In the genomic region with DNA sequence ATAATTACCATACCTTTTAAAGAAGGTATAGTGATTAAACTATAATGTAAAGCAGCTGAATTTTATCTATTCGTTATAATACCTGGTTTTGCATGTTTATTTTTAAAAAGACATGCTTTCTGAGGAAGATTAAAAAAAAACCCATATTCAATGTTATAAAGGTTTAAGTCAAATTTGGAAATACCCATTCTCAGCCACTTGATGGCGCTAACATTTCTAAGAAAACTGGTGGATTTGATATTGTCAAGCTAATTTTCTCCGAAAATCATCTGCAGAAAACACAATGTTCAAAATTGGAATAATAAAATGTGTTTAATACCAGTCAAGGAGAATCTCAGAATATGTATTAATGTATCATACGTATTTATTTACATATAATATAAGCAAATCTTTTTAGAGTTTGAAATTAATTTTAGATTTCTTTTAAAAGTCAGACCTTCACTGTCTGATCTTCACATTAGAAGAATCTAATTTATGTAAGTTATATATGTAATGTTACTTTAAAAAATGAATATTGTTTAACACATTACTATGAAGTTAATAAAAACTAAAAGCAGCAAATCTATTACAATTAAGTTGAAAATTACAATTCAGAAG, we compare ENCODE assay signal across 8 cellular contexts. TPM values are rescaled to one million over a fixed set of nuclear protein-coding genes. Genes with fewer than 3 reads are reported as not detected.
A peak's percentile ranks its signal among the peaks of the same experiment; 100 is the strongest.
DNase-seq lines count a peak whose midpoint lies in the region; ATAC-seq, FAIRE-seq and TF ChIP-seq lines count a peak whose summit lies in the region.

No MANE protein-coding gene starts in this region.

- TF ChIP-seq RAD21 in GM12878 (IDR thresholded peaks at IDR 0.05; ENCODE audit: insufficient read depth, low read depth, low read length), result peak; percentile 58

- H3K9ac ChIP-seq in GM12878 (ENCODE audit: control insufficient read depth, insufficient read depth, low read length), result no peak overlapping the region

- H3K4me3 ChIP-seq in GM12878, result no peak overlapping the region

- H3K4me2 ChIP-seq in GM12878 (ENCODE audit: control insufficient read depth, insufficient read depth), result no peak overlapping the region

- no peaks in the 10 kb centered on the region for H4K20me1 ChIP-seq in GM12878 (ENCODE audit: control insufficient read depth, insufficient read depth)

- RAD21 ChIA-PET in GM12878 (lab: Charles Lee; ENCODE audit: unreplicated experiment), result interaction anchor here (1.2 to 3.3 kb wide), 5 partner anchors 13 to 771 kb away, joined by 3 to 21 read pairs (median 4); no protein-coding TSS in a partner anchor

- POLR2A ChIA-PET in GM12878 (lab: Charles Lee), result no interaction called here

- H3K36me3 ChIP-seq in GM12878 (ENCODE audit: control insufficient read depth in 2 of 2, insufficient read depth in 2 of 2, low read length in 1 of 2), result peaks cover 0 to 7% of the 10 kb centered on the region in 2 experiments; a peak in 2 of 4 replicates

- no peaks in the 10 kb centered on the region for H3K9me3 ChIP-seq in GM12878 (replicated peaks; ENCODE audit: control insufficient read depth, insufficient read depth, low read length)

- TF ChIP-seq CTCF in 22Rv1 (IDR thresholded peaks at IDR 0.05) (peak; percentile 82), GM10266 (IDR thresholded peaks at IDR 0.05; ENCODE audit: control insufficient read depth, insufficient read depth, low read depth, missing control alignments) (peak; percentile 45), GM12878 (IDR thresholded peaks at IDR 0.05 in 2 of 3, conservative IDR thresholded peaks at IDR 0.05 in 1 of 3; ENCODE audit: control insufficient read depth in 2 of 3, extremely low read depth in 1 of 3, insufficient read depth in 1 of 3, low read depth in 3 of 3, low read length in 3 of 3) (peak; percentile 47 to 60 (median 52); a peak in 4 of 6 replicates), Calu3 (IDR thresholded peaks at IDR 0.05; ENCODE audit: unreplicated experiment) (no peak)

- in situ Hi-C loops in GM12878 (cut with MboI), result no loop called here

- ATAC-seq in GM12878, result no peak
- ATAC-seq in GM19395 (IDR thresholded peaks at IDR 0.05; ENCODE audit: unreplicated experiment), result no peak

- H3K27ac ChIP-seq in 22Rv1, result no peak overlapping the region
- no peak overlapping the region for H3K27ac ChIP-seq in GM12878 (ENCODE audit: control insufficient read depth, insufficient read depth)

- no peak overlapping the region for H2AFZ ChIP-seq in GM12878 (ENCODE audit: control insufficient read depth, low read depth, low read length)

- no peaks in the 10 kb centered on the region for H3K4me1 Mint-ChIP-seq in Calu3 (ENCODE audit: low read depth, unreplicated experiment)

- H3K9me3 Mint-ChIP-seq in Calu3 (ENCODE audit: low read depth, unreplicated experiment), result no peaks in the 10 kb centered on the region

- intact Hi-C loops in GM12878 (cut with micrococcal nuclease; ENCODE audit: unreplicated experiment), result loop anchor here (2.0 to 5.0 kb wide), 2 partner anchors 123 to 772 kb away; no protein-coding TSS in a partner anchor
- intact Hi-C loops in Calu3 (cut with micrococcal nuclease; ENCODE audit: unreplicated experiment), result loop anchor here (2.0 kb wide), 1 partner anchor 772 kb away; no protein-coding TSS in a partner anchor

- no peaks in the 10 kb centered on the region for H3K36me3 Mint-ChIP-seq in Calu3 (ENCODE audit: insufficient read depth, unreplicated experiment)

- WGBS in GM12878 (ENCODE audit: insufficient coverage, insufficient replicate concordance, low lambda C conversion rate, missing lambda C conversion rate), result 13% methylated on average over 4 of the region's 4 CpGs

- no peak overlapping the region for H3K27ac Mint-ChIP-seq in Calu3 (ENCODE audit: unreplicated experiment)

- DNase-seq in GM10266 (ENCODE audit: extremely low spot score) (peak; percentile 6), NCI-H1694 treated with DMSO at 0.1 percent for 48 hours (lab: John Stamatoyannopoulos, UW) (peak; percentile 39), GM12878 (ENCODE audit: low read depth, low spot score) (no peak), left kidney (ENCODE audit: low read depth, low spot score) (peak; percentile 60), Calu3 (no peak)
- no peak for DNase-seq in stimulated activated CD4-positive, alpha-beta T cell treated with anti-CD3 and anti-CD28 coated beads, Interleukin-2, amount 100 ng/mL, for 48 hours

- CTCF ChIA-PET in GM12878 (lab: Yijun Ruan, JAX), result interaction anchor here (0.7 to 3.6 kb wide), 27 partner anchors 8 to 771 kb away, joined by 3 to 35 read pairs (median 6); partner anchors contain the start of genes EPM2A and SHPRH
- CTCF ChIA-PET in Calu3 (lab: Charles Lee), result interaction anchor here (0.6 kb wide), 1 partner anchor 319 kb away, joined by 4 read pairs; no protein-coding TSS in a partner anchor

- SMC1A ChIA-PET in GM12878 (lab: Charles Lee; ENCODE audit: uncharacterized antibody, unreplicated experiment), result interaction anchor here (0.6 to 2.1 kb wide), 13 partner anchors 9 to 770 kb away, joined by 3 to 13 read pairs (median 4); no protein-coding TSS in a partner anchor

- no peaks in the 10 kb centered on the region for H3K27me3 ChIP-seq in GM12878 (replicated peaks in 1 of 2; ENCODE audit: control insufficient read depth in 2 of 2, insufficient read depth in 2 of 2, low read length in 1 of 2)

- no peaks in the 10 kb centered on the region for H3K27me3 Mint-ChIP-seq in Calu3 (ENCODE audit: unreplicated experiment)

- TF ChIP-seq EP300 in GM12878 (IDR thresholded peaks at IDR 0.05; ENCODE audit: borderline replicate concordance in 1 of 2, control insufficient read depth in 1 of 2, low read depth in 2 of 2, low read length in 2 of 2), result no peak

- H3K4me3 Mint-ChIP-seq in Calu3 (ENCODE audit: low read depth, unreplicated experiment), result no peak overlapping the region

- no peaks in the 10 kb centered on the region for H3K79me2 ChIP-seq in GM12878 (ENCODE audit: control insufficient read depth, insufficient read depth, low read length)

- BruUV-seq in GM12878 (replicated peaks; lab: Mats Ljungman, UMichigan) (no TSS peak), Calu3 (replicated peaks; lab: Mats Ljungman, UMichigan) (no TSS peak)

- no peaks in the 10 kb centered on the region for H3K4me1 ChIP-seq in GM12878 (ENCODE audit: control insufficient read depth, insufficient read depth, low read length)

- peak; percentile 65 for FAIRE-seq in GM12878 (lab: Jason Lieb, UNC)

- TF ChIP-seq POLR2A in GM12878 (IDR thresholded peaks at IDR 0.05; ENCODE audit: low read depth, low read length), result no peak

TF ChIP-seq in GM12878, 131 proteins besides CTCF, POLR2A, EP300 and RAD21:
- TF ChIP-seq IRF4 (IDR thresholded peaks at IDR 0.05; ENCODE audit: low read depth, low read length) (no peak), MYB (IDR thresholded peaks at IDR 0.05; ENCODE audit: borderline replicate concordance, low read depth, low read length) (no peak), TCF3 (IDR thresholded peaks at IDR 0.05; ENCODE audit: borderline replicate concordance, insufficient read depth, low read depth, low read length) (no peak), SMC3 (IDR thresholded peaks at IDR 0.05; ENCODE audit: borderline replicate concordance, low read length) (peak; percentile 53; the same call in 1 of the 2 replicates)

RNA-seq across cellular contexts. Expression of gene SHPRH, which starts 35.0 kb away (rescaled TPM):
- 147 and 152 TPM in 2 replicates for total RNA-seq in GM12878 (2013; cell fraction: nucleolus; rRNA removed)
- total RNA-seq in GM12878 (2014; rRNA removed), result 12.4 and 16.9 TPM in 2 replicates
- total RNA-seq in GM12878 (2014; rRNA removed; fragmentation: Illumina TruSeq; extraction: Trizol), result 20.5 and 20.7 TPM in 2 replicates
- total RNA-seq in GM12878 (2021), result 11.4 and 13.4 TPM in 2 replicates
- 2.9 TPM for polyA plus RNA-seq in GM12878 (2011; ENCODE audit: low read depth)
- polyA plus RNA-seq in GM12878 (2011; rRNA removed), result 13.9 and 21.3 TPM in 2 replicates
- polyA plus RNA-seq in GM12878 (2011; cell fraction: cytosol; rRNA removed), result 5.9 and 6.4 TPM in 2 replicates
- 24.4 and 27.4 TPM in 2 replicates for polyA plus RNA-seq in GM12878 (2011; cell fraction: nucleus; rRNA removed)
- polyA plus RNA-seq in GM12878 (2012), result 3.8 and 5.6 TPM in 2 replicates
- 10.7 and 13.8 TPM in 2 replicates for polyA plus RNA-seq in GM12878 (2014; fragmentation: Illumina TruSeq; extraction: Trizol)
- 1 to 10 TPM; 2.3 to 4.6 TPM for polyA plus RNA-seq in GM12878 (2014; fragmentation: Nextera tagmentation; extraction: Ambion mirVana)
- polyA plus RNA-seq in GM12878 (2014; rRNA removed), result 6.6 and 9.2 TPM in 2 replicates
- polyA plus RNA-seq in GM12878 (2016; fragmentation: Nextera tagmentation; extraction: Ambion mirVana), result 10 to 100 TPM; 12.7 to 13.0 TPM
- 43.5 and 48.9 TPM in 2 replicates for polyA minus RNA-seq in GM12878 (2011; rRNA and poly(A)+ RNA removed)
- polyA minus RNA-seq in GM12878 (2011; cell fraction: cytosol; rRNA and poly(A)+ RNA removed), result 13.2 and 14.4 TPM in 2 replicates
- polyA minus RNA-seq in GM12878 (2011; cell fraction: nucleus; rRNA and poly(A)+ RNA removed), result 61.5 and 83.0 TPM in 2 replicates
- total RNA-seq in Calu3 (2022), result 11.1 and 12.7 TPM in 2 replicates

Comparison
In these comparisons a context has a peak if more than half of its experiments do, and no peak if none do; other contexts are left out.
1. DNase-seq: peak in GM10266 (single experiment), NCI-H1694 treated with DMSO at 0.1 percent for 48 hours (single experiment) and left kidney (single experiment); none in GM12878 (single experiment), stimulated activated CD4-positive, alpha-beta T cell treated with anti-CD3 and anti-CD28 coated beads, Interleukin-2, amount 100 ng/mL, for 48 hours (0 of 2) and Calu3 (single experiment).